10 cellular contexts compared by ENCODE assay signal in genomic region chr17:46108550-46109110, GRCh38.
DNase-seq lines count a peak whose midpoint lies in the region; ATAC-seq and TF ChIP-seq lines count a peak whose summit lies in the region.
"Had no signal": no experiment of that assay in that cellular context is flagged by ENCODE, and none has a peak within 500 bp of the region (broad histone marks: within the 10 kb centered on the region; RNA-seq: fewer than 3 reads in every experiment).

No MANE protein-coding gene starts in this region.

- CTCF ChIA-PET in CD4-positive, alpha-beta T cell (lab: Charles Lee), result interaction anchor here (1.1 to 1.6 kb wide), 4 partner anchors 9 to 84 kb away, joined by 5 to 8 read pairs (median 6); partner anchors contain the start of gene KANSL1
- CTCF ChIA-PET in naive thymus-derived CD4-positive, alpha-beta T cell (lab: Charles Lee), result no interaction called here

- intact Hi-C loops in CD4-positive, alpha-beta T cell (cut with DNase I, micrococcal nuclease), result no loop called here
- intact Hi-C loops in naive thymus-derived CD4-positive, alpha-beta T cell (cut with micrococcal nuclease), result loop anchor here in 1 of 2 donors (2.0 kb wide), 2 partner anchors 14 kb away; no protein-coding TSS in a partner anchor

- no peak for TF ChIP-seq EP300 in Ishikawa (IDR thresholded peaks at IDR 0.05; ENCODE audit: borderline replicate concordance)

- no peaks in the 10 kb centered on the region for H3K9me3 ChIP-seq in CD4-positive, alpha-beta T cell (ENCODE audit: control insufficient read depth, low read length)
- H3K9me3 ChIP-seq in naive thymus-derived CD4-positive, alpha-beta T cell (ENCODE audit: control insufficient read depth in 2 of 3, low read length in 3 of 3), result no peaks in the 10 kb centered on the region
- H3K9me3 ChIP-seq: lower lobe of right lung had no signal

- peak overlapping the region; percentile 57 for H3K27ac Mint-ChIP-seq in CD4-positive, alpha-beta T cell
- H3K27ac Mint-ChIP-seq in naive thymus-derived CD4-positive, alpha-beta T cell, result peak overlapping the region in 7 of 9 donors; percentile 28 to 70 (median 48)

- H3K4me3 ChIP-seq in naive thymus-derived CD4-positive, alpha-beta T cell (ENCODE audit: low read length), result no peak overlapping the region
- H3K4me3 ChIP-seq: lower lobe of right lung had no signal

- peaks cover 47 to 60% of the 10 kb centered on the region in 2 donors for H3K4me1 ChIP-seq in naive thymus-derived CD4-positive, alpha-beta T cell (ENCODE audit: control insufficient read depth in 2 of 2, insufficient read depth in 2 of 2, low read length in 2 of 2)

- TF ChIP-seq CTCF in CD4-positive, alpha-beta T cell (IDR thresholded peaks at IDR 0.05), result no peak

- no peaks in the 10 kb centered on the region for H3K27me3 Mint-ChIP-seq in CD4-positive, alpha-beta T cell
- no peaks in the 10 kb centered on the region for H3K27me3 Mint-ChIP-seq in naive thymus-derived CD4-positive, alpha-beta T cell

- peak; percentile 44 for ATAC-seq in CD4-positive, alpha-beta T cell (ENCODE audit: poor library complexity)
- peak; percentile 65 for ATAC-seq in naive thymus-derived CD4-positive, alpha-beta T cell
- no peak for ATAC-seq in HG03196 (IDR thresholded peaks at IDR 0.05; ENCODE audit: unreplicated experiment)

- H3K36me3 Mint-ChIP-seq in CD4-positive, alpha-beta T cell (ENCODE audit: low read depth), result no peaks in the 10 kb centered on the region
- peaks cover 0 to 2% (median 0%) of the 10 kb centered on the region in 5 donors for H3K36me3 Mint-ChIP-seq in naive thymus-derived CD4-positive, alpha-beta T cell

- no peaks in the 10 kb centered on the region for H3K27me3 ChIP-seq in CD4-positive, alpha-beta T cell (ENCODE audit: control insufficient read depth, insufficient read depth, low read length)
- no peaks in the 10 kb centered on the region for H3K27me3 ChIP-seq in naive thymus-derived CD4-positive, alpha-beta T cell (ENCODE audit: control insufficient read depth in 2 of 2, insufficient read depth in 2 of 2, low read length in 2 of 2)

- H3K4me3 Mint-ChIP-seq in CD4-positive, alpha-beta T cell, result peak overlapping the region; percentile 11
- H3K4me3 Mint-ChIP-seq in naive thymus-derived CD4-positive, alpha-beta T cell, result peak overlapping the region in 6 of 10 donors; percentile 0 to 55 (median 31)

- no peaks in the 10 kb centered on the region for H3K36me3 ChIP-seq in naive thymus-derived CD4-positive, alpha-beta T cell (ENCODE audit: control insufficient read depth in 2 of 3, insufficient read depth in 3 of 3, low read length in 3 of 3)
- H3K36me3 ChIP-seq: lower lobe of right lung had no signal

- no peak for DNase-seq in CD4-positive, alpha-beta T cell
- peak; percentile 28 for DNase-seq in dermis blood vessel endothelial cell
- no peak for DNase-seq in naive thymus-derived CD4-positive, alpha-beta T cell
- DNase-seq in NOMO-1 treated with dmso at 0.1 percent for 144 hours (lab: John Stamatoyannopoulos, UW; ENCODE audit: unreplicated experiment), result no peak
- DNase-seq in NCI-H82 treated with DMSO at 0.1 percent for 48 hours (lab: John Stamatoyannopoulos, UW; ENCODE audit: unreplicated experiment), result no peak
- no peak for DNase-seq in glomerular visceral epithelial cell (ENCODE audit: extremely low spot score)
- DNase-seq: lower lobe of right lung, NCI-H2227 treated with DMSO at 0.1 percent for 48 hours had no signal

- POLR2A ChIA-PET in CD4-positive, alpha-beta T cell (lab: Charles Lee), result interaction anchor here (0.9 kb wide), 1 partner anchor 9 kb away, joined by 4 read pairs; no protein-coding TSS in a partner anchor
- POLR2A ChIA-PET in naive thymus-derived CD4-positive, alpha-beta T cell (lab: Charles Lee), result interaction anchor here (1.1 kb wide), 1 partner anchor 55 kb away, joined by 3 read pairs; no protein-coding TSS in a partner anchor

- H3K4me1 Mint-ChIP-seq in CD4-positive, alpha-beta T cell (ENCODE audit: low read depth), result peaks cover 86% of the 10 kb centered on the region
- H3K4me1 Mint-ChIP-seq in naive thymus-derived CD4-positive, alpha-beta T cell, result peaks cover 44 to 98% (median 83%) of the 10 kb centered on the region in 7 donors

- TF ChIP-seq RAD21 in Ishikawa (IDR thresholded peaks at IDR 0.05; ENCODE audit: low read depth), result no peak

- no peak overlapping the region for H3K27ac ChIP-seq in CD4-positive, alpha-beta T cell (ENCODE audit: low read depth, low read length)
- H3K27ac ChIP-seq in naive thymus-derived CD4-positive, alpha-beta T cell (ENCODE audit: low read depth, low read length), result peak overlapping the region; percentile 6
- H3K27ac ChIP-seq: lower lobe of right lung had no signal

- H3K9me3 Mint-ChIP-seq in CD4-positive, alpha-beta T cell, result no peaks in the 10 kb centered on the region
- no peaks in the 10 kb centered on the region for H3K9me3 Mint-ChIP-seq in naive thymus-derived CD4-positive, alpha-beta T cell

TF ChIP-seq in Ishikawa, 13 proteins besides CTCF, POLR2A, EP300 and RAD21:
- TF ChIP-seq TEAD4 (IDR thresholded peaks at IDR 0.05) (no peak), USF1 (IDR thresholded peaks at IDR 0.05) (no peak), TCF12 (IDR thresholded peaks at IDR 0.05; ENCODE audit: low read depth) (no peak), YY1 (IDR thresholded peaks at IDR 0.05; ENCODE audit: low read depth) (no peak), CEBPB (IDR thresholded peaks at IDR 0.05) (0 out of 2 replicates have a peak, but pooled peaks have one; percentile 8)
